In genomic region chr17:61738249-61738648, GRCh38 we compare ENCODE assay signal across 7 cellular contexts.
"Had no signal": no experiment of that assay in that cellular context is flagged by ENCODE, and none has a peak within 500 bp of the region (broad histone marks: within the 10 kb centered on the region; RNA-seq: fewer than 3 reads in every experiment).

No MANE protein-coding gene starts in this region.

- H3K27ac Mint-ChIP-seq: IgD-negative memory B cell had no signal

- H3K4me3 Mint-ChIP-seq: IgD-negative memory B cell had no signal

- H3K27ac ChIP-seq: HL-60, KMS-11 had no signal

- ATAC-seq: HepG2 had no signal

- H3K4me2 ChIP-seq: KMS-11 had no signal

- DNase-seq: IMR-90, KBM-7, KG1 had no signal

- FAIRE-seq: HepG2 had no signal

- H3K27me3 Mint-ChIP-seq: IgD-negative memory B cell had no signal

- H3K4me1 Mint-ChIP-seq: IgD-negative memory B cell had no signal

- H3K9ac ChIP-seq: KMS-11 had no signal
